23 cellular contexts compared by ENCODE assay signal in genomic region chr14:64771161-64771560, GRCh38.
A peak's percentile ranks its signal among the peaks of the same experiment; 100 is the strongest.
DNase-seq lines count a peak whose midpoint lies in the region; ATAC-seq, FAIRE-seq and TF ChIP-seq lines count a peak whose summit lies in the region.
"Had no signal": no experiment of that assay in that cellular context is flagged by ENCODE, and none has a peak within 500 bp of the region (broad histone marks: within the 10 kb centered on the region; RNA-seq: fewer than 3 reads in every experiment).

No MANE protein-coding gene starts in this region.

- POLR2A ChIA-PET in CD4-positive, alpha-beta T cell (lab: Charles Lee) = no interaction called here
- POLR2A ChIA-PET in T-cell (lab: Charles Lee) = no interaction called here
- POLR2A ChIA-PET in H1 (lab: Charles Lee; ENCODE audit: partially characterized antibody) = no interaction called here

- peaks cover under 1% of the 10 kb centered on the region; the same call in 1 of the 2 replicates for H3K23me2 ChIP-seq in H1 (ENCODE audit: low read depth, low read length)

- H3K9ac ChIP-seq in H1 (replicated peaks in 1 of 4; ENCODE audit: extremely low read depth in 1 of 4, low read depth in 3 of 4, low read length in 3 of 4) = no peak overlapping the region

- H2AFZ ChIP-seq in H1 (ENCODE audit: low read length) = no peak overlapping the region
- H2AFZ ChIP-seq: GM23338 had no signal

- no peak overlapping the region for H3K4me3 Mint-ChIP-seq in CD4-positive, alpha-beta T cell
- H3K4me3 Mint-ChIP-seq in T-cell = peak overlapping the region in 1 of 3 donors; percentile 40
- H3K4me3 Mint-ChIP-seq in stimulated activated effector memory CD8-positive, alpha-beta T cell treated with anti-CD3 and anti-CD28 coated beads, Interleukin-12 subunit alpha, Interleukin-12 subunit beta, amount 100 ng/mL, for 72 hours = no peak overlapping the region
- H3K4me3 Mint-ChIP-seq: GM23338, HFFc6 had no signal

- H4K20me1 ChIP-seq in H1 (replicated peaks in 1 of 2; ENCODE audit: control insufficient read depth in 1 of 2, insufficient read depth in 2 of 2, low read length in 2 of 2) = peaks cover 0 to under 1% of the 10 kb centered on the region in 2 experiments

- 0 out of 2 replicates have a peak overlapping the region, but pooled peaks have one; percentile 11 for H2BK12ac ChIP-seq in H1 (ENCODE audit: low read depth, low read length)

- no peak overlapping the region for H4K5ac ChIP-seq in H1 (ENCODE audit: insufficient read length, low read depth, low read length)

- TF ChIP-seq RAD21 in H1 (IDR thresholded peaks at IDR 0.05 in 1 of 2, conservative IDR thresholded peaks at IDR 0.05 in 1 of 2; ENCODE audit: low read depth in 2 of 2, low read length in 2 of 2) = no peak

- H3K14ac ChIP-seq in H1 (ENCODE audit: insufficient read length) = no peak overlapping the region

- H4K91ac ChIP-seq in H1 (replicated peaks; ENCODE audit: insufficient read length, low read length) = no peak overlapping the region

- H3K56ac ChIP-seq in H1 (replicated peaks; ENCODE audit: insufficient read length, low read depth, low read length) = no peak overlapping the region

- H3K4me1 ChIP-seq in H1 (replicated peaks in 1 of 4; ENCODE audit: control insufficient read depth in 3 of 4, insufficient read depth in 4 of 4, low read length in 3 of 4) = peaks cover 3 to 10% (median 8%) of the 10 kb centered on the region in 4 experiments
- H3K4me1 ChIP-seq: HAP-1 had no signal

- TF ChIP-seq EP300 in H1 (IDR thresholded peaks at IDR 0.05; ENCODE audit: borderline replicate concordance in 1 of 2, low read depth in 2 of 2, low read length in 2 of 2) = no peak

- H2BK120ac ChIP-seq in H1 (replicated peaks; ENCODE audit: low read depth, low read length) = no peak overlapping the region

- H3K36me3 ChIP-seq in H1 (ENCODE audit: control insufficient read depth in 2 of 4, insufficient read depth in 4 of 4, low read length in 3 of 4) = no peaks in the 10 kb centered on the region
- H3K36me3 ChIP-seq: HAP-1 had no signal

- no peak overlapping the region for H2BK20ac ChIP-seq in H1 (ENCODE audit: low read length)

- H3K79me1 ChIP-seq in H1 (ENCODE audit: low read depth, low read length) = no peaks in the 10 kb centered on the region

- peaks cover 25% of the 10 kb centered on the region for H3K4me1 Mint-ChIP-seq in CD4-positive, alpha-beta T cell (ENCODE audit: low read depth)
- H3K4me1 Mint-ChIP-seq in T-cell = peaks cover 12 to 27% (median 23%) of the 10 kb centered on the region in 3 donors
- peaks cover 7% of the 10 kb centered on the region for H3K4me1 Mint-ChIP-seq in stimulated activated effector memory CD8-positive, alpha-beta T cell treated with anti-CD3 and anti-CD28 coated beads, Interleukin-12 subunit alpha, Interleukin-12 subunit beta, amount 100 ng/mL, for 72 hours

- no peaks in the 10 kb centered on the region for H3K79me2 ChIP-seq in H1 (ENCODE audit: control insufficient read depth in 1 of 2, insufficient read depth in 2 of 2, low read length in 2 of 2)

- H3K4me2 ChIP-seq in H1 (ENCODE audit: insufficient read depth in 1 of 2, low read depth in 2 of 2, low read length in 2 of 2) = no peak overlapping the region
- H3K4me2 ChIP-seq: A549, GM23338 had no signal

- H2BK5ac ChIP-seq in H1 (ENCODE audit: low read depth, low read length) = no peak overlapping the region

- H3K9me3 Mint-ChIP-seq in CD4-positive, alpha-beta T cell = no peaks in the 10 kb centered on the region
- H3K9me3 Mint-ChIP-seq in T-cell = no peaks in the 10 kb centered on the region
- no peaks in the 10 kb centered on the region for H3K9me3 Mint-ChIP-seq in stimulated activated effector memory CD8-positive, alpha-beta T cell treated with anti-CD3 and anti-CD28 coated beads, Interleukin-12 subunit alpha, Interleukin-12 subunit beta, amount 100 ng/mL, for 72 hours
- H3K9me3 Mint-ChIP-seq: HFFc6 had no signal

- no peaks in the 10 kb centered on the region for H3K9me3 ChIP-seq in CD4-positive, alpha-beta T cell (ENCODE audit: control insufficient read depth, low read length)
- peaks cover 15 to 26% of the 10 kb centered on the region in 2 experiments for H3K9me3 ChIP-seq in H1 (ENCODE audit: insufficient read depth in 2 of 2, low read depth in 1 of 2, low read length in 1 of 2)
- H3K9me3 ChIP-seq: A549 had no signal

- H2AK5ac ChIP-seq in H1 (ENCODE audit: low read depth, low read length) = no peak overlapping the region

- CTCF ChIA-PET in CD4-positive, alpha-beta T cell (lab: Charles Lee) = no interaction called here
- CTCF ChIA-PET in T-cell (lab: Charles Lee) = interaction anchor here in 1 of 2 donors (0.8 kb wide), 1 partner anchor 12 kb away, joined by 3 read pairs; no protein-coding TSS in a partner anchor
- CTCF ChIA-PET in H1 (lab: Charles Lee; ENCODE audit: partially characterized antibody) = interaction anchor here (0.5 to 9.1 kb wide), 16 partner anchors 9 to 268 kb away, joined by 3 to 96 read pairs (median 5); partner anchors contain the start of gene ZBTB25

- no peak overlapping the region for H3K4ac ChIP-seq in H1 (replicated peaks; ENCODE audit: insufficient read length, low read depth, low read length)

- 90% methylated on average over 2 of the region's 2 CpGs; no CpG with 5 or more reads in 1 of the 2 experiments for WGBS in H1 (ENCODE audit: extremely low coverage in 1 of 2, insufficient coverage in 1 of 2, insufficient read length in 1 of 2, insufficient replicate concordance in 2 of 2, low coverage in 1 of 2, low lambda C conversion rate in 2 of 2, missing lambda C conversion rate in 1 of 2), 2 experiments

- H3K23ac ChIP-seq in H1 (ENCODE audit: insufficient read length) = no peak overlapping the region

- H3K27ac ChIP-seq in CD4-positive, alpha-beta T cell (ENCODE audit: low read depth, low read length) = no peak overlapping the region
- no peak overlapping the region for H3K27ac ChIP-seq in H1 (ENCODE audit: low read depth, low read length)
- H3K27ac ChIP-seq: A549 had no signal

- H4K8ac ChIP-seq in H1 (ENCODE audit: extremely low read depth, insufficient read depth, low read length) = no peak overlapping the region

- H3K27me3 Mint-ChIP-seq in CD4-positive, alpha-beta T cell = no peaks in the 10 kb centered on the region
- no peaks in the 10 kb centered on the region for H3K27me3 Mint-ChIP-seq in T-cell

- FAIRE-seq in H1 (lab: Jason Lieb, UNC) = no peak
- FAIRE-seq: A549, GM12891, GM18507, H54 had no signal

- H3K18ac ChIP-seq in H1 (ENCODE audit: extremely low read depth, low read length) = no peak overlapping the region

- H3K27me3 ChIP-seq in CD4-positive, alpha-beta T cell (ENCODE audit: control insufficient read depth, insufficient read depth, low read length) = no peaks in the 10 kb centered on the region
- no peaks in the 10 kb centered on the region for H3K27me3 ChIP-seq in H1 (replicated peaks in 1 of 4; ENCODE audit: control insufficient read depth in 3 of 4, extremely low read depth in 1 of 4, insufficient read depth in 3 of 4, low read length in 3 of 4)

- TF ChIP-seq POLR2A in H1 (IDR thresholded peaks at IDR 0.05; ENCODE audit: control extremely low read depth in 1 of 2, low read depth in 2 of 2, low read length in 2 of 2) = no peak

- TF ChIP-seq CTCF in CD4-positive, alpha-beta T cell (IDR thresholded peaks at IDR 0.05) = no peak
- no peak for TF ChIP-seq CTCF in H1 (IDR thresholded peaks at IDR 0.05; ENCODE audit: control extremely low read depth in 1 of 3, insufficient read depth in 1 of 3, low read depth in 1 of 3, low read length in 3 of 3)

- H3K4me3 ChIP-seq in H1 (ENCODE audit: extremely low read depth in 1 of 4, insufficient read depth in 2 of 4, low read depth in 3 of 4, low read length in 4 of 4) = no peak overlapping the region
- H3K4me3 ChIP-seq: A549, GM23338, HAP-1 had no signal

- no peak overlapping the region for H3K27ac Mint-ChIP-seq in CD4-positive, alpha-beta T cell
- H3K27ac Mint-ChIP-seq in T-cell = peak overlapping the region in 1 of 2 donors; percentile 6
- peak overlapping the region; percentile 43 for H3K27ac Mint-ChIP-seq in stimulated activated effector memory CD8-positive, alpha-beta T cell treated with anti-CD3 and anti-CD28 coated beads, Interleukin-12 subunit alpha, Interleukin-12 subunit beta, amount 100 ng/mL, for 72 hours
- H3K27ac Mint-ChIP-seq: GM23338, HFFc6 had no signal

- intact Hi-C loops in CD4-positive, alpha-beta T cell (cut with DNase I, micrococcal nuclease) = no loop called here

- no peak overlapping the region for H2BK15ac ChIP-seq in H1 (ENCODE audit: low read length)

- DNase-seq in CD4-positive, alpha-beta T cell = no peak
- DNase-seq in T-cell = no peak
- DNase-seq in H1 (ENCODE audit: low read depth in 1 of 2, low spot score in 2 of 2) = no peak
- DNase-seq in stimulated activated effector memory CD8-positive, alpha-beta T cell treated with anti-CD3 and anti-CD28 coated beads, Interleukin-12 subunit alpha, Interleukin-12 subunit beta, amount 100 ng/mL, for 72 hours (ENCODE audit: low spot score in 2 of 2) = no peak
- no peak for DNase-seq in GM19240 (ENCODE audit: insufficient read length, low spot score)
- DNase-seq in stimulated activated CD4-positive, alpha-beta T cell treated with anti-CD3 and anti-CD28 coated beads, Interleukin-4, amount 100 ng/mL, for 4 hours = no peak
- DNase-seq in NCI-H82 treated with DMSO at 0.1 percent for 48 hours (lab: John Stamatoyannopoulos, UW; ENCODE audit: unreplicated experiment) = no peak
- DNase-seq: 8988T, ACHN, C1 segment of cervical spinal cord, Calu3, COR-L47, DMS53, DMS79 treated with DMSO at 0.1 percent for 48 hours, GF-D8, HFFc6 had no signal

- ATAC-seq in CD4-positive, alpha-beta T cell (ENCODE audit: poor library complexity) = peak; percentile 57
- ATAC-seq in T-cell (replicated peaks in 1 of 4) (peak; percentile 43 to 61 (median 51)), GM21515 (IDR thresholded peaks at IDR 0.05; ENCODE audit: unreplicated experiment) (no peak)
- no peak for ATAC-seq in stimulated activated effector memory CD8-positive, alpha-beta T cell treated with anti-CD3 and anti-CD28 coated beads, Interleukin-12 subunit alpha, Interleukin-12 subunit beta, amount 100 ng/mL, for 72 hours
- ATAC-seq: A549, GM23338 had no signal

- H3K36me3 Mint-ChIP-seq in CD4-positive, alpha-beta T cell (ENCODE audit: low read depth) = no peaks in the 10 kb centered on the region
- H3K36me3 Mint-ChIP-seq in T-cell = no peaks in the 10 kb centered on the region
- H3K36me3 Mint-ChIP-seq in stimulated activated effector memory CD8-positive, alpha-beta T cell treated with anti-CD3 and anti-CD28 coated beads, Interleukin-12 subunit alpha, Interleukin-12 subunit beta, amount 100 ng/mL, for 72 hours = no peaks in the 10 kb centered on the region

TF ChIP-seq in H1, 55 proteins besides CTCF, POLR2A, EP300 and RAD21 (continues in another document):
- TF ChIP-seq TAF1 (IDR thresholded peaks at IDR 0.05; ENCODE audit: low read depth, low read length) (no peak), CTBP2 (IDR thresholded peaks at IDR 0.05; ENCODE audit: borderline replicate concordance, insufficient read depth, insufficient read length, low read length) (no peak), EGR1 (IDR thresholded peaks at IDR 0.05; ENCODE audit: borderline replicate concordance, low read depth, low read length) (no peak), ATF3 (IDR thresholded peaks at IDR 0.05; ENCODE audit: insufficient read depth, low read depth, low read length) (no peak), PHF8 (conservative IDR thresholded peaks at IDR 0.05; ENCODE audit: low read depth, low read length) (no peak)

Comparison
In these comparisons a context has a peak if more than half of its experiments do, and no peak if none do; other contexts are left out.
1. ATAC-seq: peak in CD4-positive, alpha-beta T cell (single experiment) and T-cell (4 of 4); none in stimulated activated effector memory CD8-positive, alpha-beta T cell treated with anti-CD3 and anti-CD28 coated beads, Interleukin-12 subunit alpha, Interleukin-12 subunit beta, amount 100 ng/mL, for 72 hours (single experiment) and GM21515 (single experiment).